8 cellular contexts compared by ENCODE assay signal in genomic region chr18:80154293-80154692, GRCh38. TPM values are rescaled to one million over a fixed set of nuclear protein-coding genes. Genes with fewer than 3 reads are reported as not detected.
A peak's percentile ranks its signal among the peaks of the same experiment; 100 is the strongest.
DNase-seq lines count a peak whose midpoint lies in the region; ATAC-seq and TF ChIP-seq lines count a peak whose summit lies in the region.

No MANE protein-coding gene starts in this region.

- CTCF ChIA-PET in GM10248 (lab: Yijun Ruan, JAX): interaction anchor here (0.8 to 8.6 kb wide), 9 partner anchors 12 to 190 kb away, joined by 3 to 74 read pairs (median 5); partner anchors contain the start of genes HSBP1L1 and RBFA
- CTCF ChIA-PET in OCI-LY7 (lab: Charles Lee; ENCODE audit: unreplicated experiment): no interaction called here

- no peak overlapping the region for H3K9ac ChIP-seq in colonic mucosa (ENCODE audit: low read depth in 2 of 2, low read length in 2 of 2)
- no peak overlapping the region for H3K9ac ChIP-seq in smooth muscle cell (ENCODE audit: low read depth)

- H3K27ac ChIP-seq in 22Rv1 (no peak overlapping the region), OCI-LY7 (ENCODE audit: low read depth, low read length, poor library complexity, severe bottlenecking) (no peak overlapping the region), colonic mucosa (no peak overlapping the region), smooth muscle cell (ENCODE audit: low read depth) (no peak overlapping the region), testis (no peak overlapping the region)

- no TSS peak for BruUV-seq in OCI-LY7 (replicated peaks; lab: Mats Ljungman, UMichigan)

- ATAC-seq in HG02642 (IDR thresholded peaks at IDR 0.05; ENCODE audit: poor library complexity, unreplicated experiment): peak; percentile 79

- WGBS in smooth muscle cell (ENCODE audit: low lambda C conversion rate): 87% methylated on average over 6 of the region's 6 CpGs
- WGBS in testis, 2 donors: 78 to 81% methylated on average over 6 of the region's 6 CpGs

- H3K9me3 ChIP-seq in OCI-LY7 (ENCODE audit: low read length) (no peaks in the 10 kb centered on the region), colonic mucosa (no peaks in the 10 kb centered on the region), smooth muscle cell (replicated peaks; ENCODE audit: low read depth) (no peaks in the 10 kb centered on the region), testis (no peaks in the 10 kb centered on the region)

- no peaks in the 10 kb centered on the region for H3K27me3 ChIP-seq in colonic mucosa
- no peaks in the 10 kb centered on the region for H3K27me3 ChIP-seq in smooth muscle cell (ENCODE audit: low read depth)
- H3K27me3 ChIP-seq in testis: no peaks in the 10 kb centered on the region

- H3K4me1 ChIP-seq in OCI-LY7 (ENCODE audit: insufficient read depth, low read length, poor library complexity, severe bottlenecking) (no peaks in the 10 kb centered on the region), colonic mucosa (no peaks in the 10 kb centered on the region), smooth muscle cell (ENCODE audit: low read depth) (no peaks in the 10 kb centered on the region), testis (no peaks in the 10 kb centered on the region)

- POLR2A ChIA-PET in GM10248 (lab: Yijun Ruan, JAX): no interaction called here
- POLR2A ChIA-PET in OCI-LY7 (lab: Charles Lee): no interaction called here

- DNase-seq in GM10248 (ENCODE audit: extremely low spot score): no peak
- peak; percentile 36 for DNase-seq in OCI-LY7 (ENCODE audit: low spot score)
- DNase-seq in colonic mucosa: no peak
- DNase-seq in smooth muscle cell (lab: John Stamatoyannopoulos, UW; ENCODE audit: unreplicated experiment): no peak
- no peak for DNase-seq in testis
- DNase-seq in ureter (ENCODE audit: low spot score): no peak

- H3K36me3 ChIP-seq in OCI-LY7 (ENCODE audit: insufficient read depth, low read length) (no peaks in the 10 kb centered on the region; the same call in 1 of the 2 replicates), colonic mucosa (no peaks in the 10 kb centered on the region), smooth muscle cell (ENCODE audit: low read depth) (no peaks in the 10 kb centered on the region), testis (ENCODE audit: low read depth, missing control alignments) (no peaks in the 10 kb centered on the region)

- H3K4me2 ChIP-seq in OCI-LY7 (ENCODE audit: low read length) (no peak overlapping the region), smooth muscle cell (no peak overlapping the region)

- H4K20me1 ChIP-seq in OCI-LY7 (ENCODE audit: insufficient read depth, low read length): no peaks in the 10 kb centered on the region
- H4K20me1 ChIP-seq in smooth muscle cell (ENCODE audit: low read depth): peaks cover 13% of the 10 kb centered on the region

- no peaks in the 10 kb centered on the region for H3F3A ChIP-seq in smooth muscle cell (ENCODE audit: low read depth)

- H2AFZ ChIP-seq in OCI-LY7 (ENCODE audit: low read length) (no peak overlapping the region), smooth muscle cell (ENCODE audit: low read depth) (no peak overlapping the region)

- no peaks in the 10 kb centered on the region for H3K9me2 ChIP-seq in OCI-LY7 (ENCODE audit: insufficient read depth, low read length)

- H3K79me2 ChIP-seq in OCI-LY7 (ENCODE audit: insufficient read depth, low read depth, low read length) (no peaks in the 10 kb centered on the region), smooth muscle cell (ENCODE audit: low read depth) (no peaks in the 10 kb centered on the region)

- H3K4me3 ChIP-seq in OCI-LY7 (ENCODE audit: low read depth, low read length, poor library complexity, severe bottlenecking) (no peak overlapping the region), colonic mucosa (no peak overlapping the region), smooth muscle cell (no peak overlapping the region), testis (no peak overlapping the region)

- intact Hi-C loops in OCI-LY7 (cut with micrococcal nuclease; ENCODE audit: unreplicated experiment) (loop anchor here (10.0 kb wide), 1 partner anchor 129 kb away; no protein-coding TSS in a partner anchor), colonic mucosa (cut with DNase I) (loop anchor here (10.0 kb wide), 1 partner anchor 119 kb away; the partner anchor contains the start of gene RBFA), testis (cut with DNase I; ENCODE audit: low total_unique reads) (no loop called here)

- no peak for TF ChIP-seq POLR2A in testis (IDR thresholded peaks at IDR 0.05)

- peak; percentile 56 for TF ChIP-seq CTCF in 22Rv1 (IDR thresholded peaks at IDR 0.05)
- peak; percentile 50 for TF ChIP-seq CTCF in GM10248 (IDR thresholded peaks at IDR 0.05; ENCODE audit: control extremely low read depth, extremely low read depth, low read depth, missing control alignments)
- TF ChIP-seq CTCF in OCI-LY7 (conservative IDR thresholded peaks at IDR 0.05; ENCODE audit: low read length): peak; percentile 61
- TF ChIP-seq CTCF in colonic mucosa (IDR thresholded peaks at IDR 0.05): peak; percentile 26
- peak; percentile 29 for TF ChIP-seq CTCF in smooth muscle cell (IDR thresholded peaks at IDR 0.05; ENCODE audit: borderline replicate concordance, insufficient read depth, poor library complexity, severe bottlenecking)
- peak in 1 of 3 experiments; percentile 25 for TF ChIP-seq CTCF in testis (IDR thresholded peaks at IDR 0.05)

RNA-seq across cellular contexts. Expression of gene ADNP2, which starts 45.2 kb away (rescaled TPM):
- total RNA-seq in OCI-LY7 (2014; rRNA removed; shearing (Covaris generic)): 10.2 and 14.0 TPM in 2 replicates
- total RNA-seq in OCI-LY7 (2022) (14.9 and 16.2 TPM in 2 replicates), colonic mucosa (10 to 100 TPM; 17.8 to 18.1 TPM), smooth muscle cell (24.2 and 28.3 TPM in 2 replicates), testis (10 to 100 TPM; 56.8 to 57.7 TPM), ureter (28.0 TPM)
- polyA plus RNA-seq in smooth muscle cell (9.1 and 11.0 TPM in 2 replicates), testis (ENCODE audit: insufficient read depth, low read depth, low replicate concordance) (50.0 TPM)
